Comparison of ENCODE assay signal across 1 cellular context in the genomic region with DNA sequence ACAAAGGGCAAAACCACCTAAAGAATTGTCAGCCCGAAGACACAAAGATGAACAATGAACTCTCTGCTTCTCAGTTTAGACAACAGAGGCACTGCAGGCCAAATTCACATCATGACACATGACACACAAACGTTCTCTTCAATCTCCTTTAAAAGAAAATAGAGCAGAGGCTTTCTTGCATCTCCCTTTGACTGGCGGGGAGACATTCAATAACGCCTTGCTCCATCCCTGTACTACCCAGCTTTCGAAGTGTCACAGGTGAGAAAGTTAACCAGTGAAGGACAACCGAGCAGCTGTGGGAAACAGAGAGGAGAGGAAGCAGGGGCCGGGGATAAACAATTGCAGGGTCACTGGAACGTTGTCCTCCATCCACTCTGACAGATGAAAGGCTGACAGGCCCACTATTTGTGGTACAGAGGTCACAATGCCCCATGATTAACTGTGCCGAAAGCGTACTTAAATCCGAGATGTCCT.
TF ChIP-seq lines count a peak whose summit lies in the region.

No MANE protein-coding gene starts in this region.

TF ChIP-seq in HepG2, 621 proteins besides CTCF, POLR2A, EP300 and RAD21 (continued from another document and continues in another):
- TF ChIP-seq ZNF512B (CRISPR knock-in tag; IDR thresholded peaks at IDR 0.05; ENCODE audit: borderline replicate concordance) (no peak), HOXD1 (CRISPR knock-in tag; IDR thresholded peaks at IDR 0.05) (peak; percentile 6; the same call in 1 of the 2 replicates), KLF12 (CRISPR knock-in tag; IDR thresholded peaks at IDR 0.05; ENCODE audit: borderline replicate concordance) (no peak), ZNF678 (CRISPR knock-in tag; IDR thresholded peaks at IDR 0.05) (no peak), SNAPC2 (CRISPR knock-in tag; IDR thresholded peaks at IDR 0.05) (no peak; the same call in 1 of the 2 replicates), CREM (IDR thresholded peaks at IDR 0.05) (peak; percentile 72; the same call in 1 of the 2 replicates), CREM (CRISPR knock-in tag; IDR thresholded peaks at IDR 0.05) (no peak), ZNF274 (CRISPR knock-in tag; IDR thresholded peaks at IDR 0.05) (no peak), ZNF790 (CRISPR knock-in tag; IDR thresholded peaks at IDR 0.05; ENCODE audit: borderline replicate concordance) (no peak), RFXAP (CRISPR knock-in tag; IDR thresholded peaks at IDR 0.05; ENCODE audit: borderline replicate concordance) (no peak), ZNF792 (CRISPR knock-in tag; IDR thresholded peaks at IDR 0.05) (peak; percentile 39; the same call in 1 of the 2 replicates), NFIB (CRISPR knock-in tag; IDR thresholded peaks at IDR 0.05; ENCODE audit: borderline replicate concordance) (no peak), NFYC (CRISPR knock-in tag; IDR thresholded peaks at IDR 0.05) (no peak), SP5 (CRISPR knock-in tag; IDR thresholded peaks at IDR 0.05; ENCODE audit: borderline replicate concordance, low read depth) (no peak; the same call in 1 of the 2 replicates), PCBP2 (optimal IDR thresholded peaks at IDR 0.05; ENCODE audit: low read depth, low read length, poor library complexity, severe bottlenecking) (no peak), ZNF75D (CRISPR knock-in tag; IDR thresholded peaks at IDR 0.05; ENCODE audit: borderline replicate concordance) (no peak), SNAI1 (CRISPR knock-in tag; IDR thresholded peaks at IDR 0.05; ENCODE audit: borderline replicate concordance) (no peak), ZSCAN5A (CRISPR knock-in tag; IDR thresholded peaks at IDR 0.05; ENCODE audit: borderline replicate concordance) (no peak; the same call in 1 of the 2 replicates), CBX2 (IDR thresholded peaks at IDR 0.05; ENCODE audit: low read depth, low read length) (no peak), CBX2 (CRISPR knock-in tag; IDR thresholded peaks at IDR 0.05; ENCODE audit: low read depth) (no peak), ZNF282 (IDR thresholded peaks at IDR 0.05; ENCODE audit: partially characterized antibody) (no peak), ZNF883 (CRISPR knock-in tag; IDR thresholded peaks at IDR 0.05; ENCODE audit: not compliant biosample characterization) (no peak), PHF5A (CRISPR knock-in tag; IDR thresholded peaks at IDR 0.05; ENCODE audit: low read depth, unreplicated experiment) (no peak), NR0B2 (CRISPR knock-in tag; IDR thresholded peaks at IDR 0.05) (no peak), TOE1 (CRISPR knock-in tag; IDR thresholded peaks at IDR 0.05) (no peak), USF2 (IDR thresholded peaks at IDR 0.05; ENCODE audit: low read depth, low read length) (no peak), USF2 (CRISPR knock-in tag; IDR thresholded peaks at IDR 0.05; ENCODE audit: borderline replicate concordance) (no peak), TSC22D2 (CRISPR knock-in tag; IDR thresholded peaks at IDR 0.05; ENCODE audit: borderline replicate concordance) (no peak), SMAD9 (CRISPR knock-in tag; IDR thresholded peaks at IDR 0.05) (no peak), ZZZ3 (CRISPR knock-in tag; IDR thresholded peaks at IDR 0.05; ENCODE audit: borderline replicate concordance) (no peak), ZNF446 (CRISPR knock-in tag; IDR thresholded peaks at IDR 0.05) (no peak), RORA (CRISPR knock-in tag; IDR thresholded peaks at IDR 0.05) (no peak), SNRNP70 (IDR thresholded peaks at IDR 0.05; ENCODE audit: low read depth, low read length) (no peak), ZNF724P (CRISPR knock-in tag; IDR thresholded peaks at IDR 0.05; ENCODE audit: borderline replicate concordance) (no peak), KDM5A (IDR thresholded peaks at IDR 0.05; ENCODE audit: borderline replicate concordance, low read length) (peak; percentile 53; the same call in 1 of the 2 replicates), TFE3 (CRISPR knock-in tag; IDR thresholded peaks at IDR 0.05) (peak; percentile 90), SOX5 (CRISPR knock-in tag; IDR thresholded peaks at IDR 0.05; ENCODE audit: borderline replicate concordance) (peak; percentile 94), ZNF746 (CRISPR knock-in tag; IDR thresholded peaks at IDR 0.05) (no peak), HNF1B (CRISPR knock-in tag; IDR thresholded peaks at IDR 0.05) (peak; percentile 83), RBM39 (IDR thresholded peaks at IDR 0.05; ENCODE audit: low read depth, low read length, poor library complexity, severe bottlenecking) (no peak), SIX1 (CRISPR knock-in tag; IDR thresholded peaks at IDR 0.05; ENCODE audit: borderline replicate concordance) (no peak), NFKBIZ (CRISPR knock-in tag; IDR thresholded peaks at IDR 0.05) (no peak), ZNF251 (CRISPR knock-in tag; IDR thresholded peaks at IDR 0.05) (no peak), ATF7 (IDR thresholded peaks at IDR 0.05) (no peak), ATF7 (CRISPR knock-in tag; IDR thresholded peaks at IDR 0.05) (peak; percentile 70; the same call in 1 of the 2 replicates), ZFAT (CRISPR knock-in tag; conservative IDR thresholded peaks at IDR 0.05) (no peak)
- TF ChIP-seq, protein P1, sequence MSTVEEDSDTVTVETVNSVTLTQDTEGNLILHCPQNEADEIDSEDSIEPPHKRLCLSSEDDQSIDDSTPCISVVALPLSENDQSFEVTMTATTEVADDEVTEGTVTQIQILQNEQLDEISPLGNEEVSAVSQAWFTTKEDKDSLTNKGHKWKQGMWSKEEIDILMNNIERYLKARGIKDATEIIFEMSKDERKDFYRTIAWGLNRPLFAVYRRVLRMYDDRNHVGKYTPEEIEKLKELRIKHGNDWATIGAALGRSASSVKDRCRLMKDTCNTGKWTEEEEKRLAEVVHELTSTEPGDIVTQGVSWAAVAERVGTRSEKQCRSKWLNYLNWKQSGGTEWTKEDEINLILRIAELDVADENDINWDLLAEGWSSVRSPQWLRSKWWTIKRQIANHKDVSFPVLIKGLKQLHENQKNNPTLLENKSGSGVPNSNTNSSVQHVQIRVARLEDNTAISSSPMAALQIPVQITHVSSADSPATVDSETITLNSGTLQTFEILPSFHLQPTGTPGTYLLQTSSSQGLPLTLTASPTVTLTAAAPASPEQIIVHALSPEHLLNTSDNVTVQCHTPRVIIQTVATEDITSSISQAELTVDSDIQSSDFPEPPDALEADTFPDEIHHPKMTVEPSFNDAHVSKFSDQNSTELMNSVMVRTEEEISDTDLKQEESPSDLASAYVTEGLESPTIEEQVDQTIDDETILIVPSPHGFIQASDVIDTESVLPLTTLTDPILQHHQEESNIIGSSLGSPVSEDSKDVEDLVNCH (CRISPR knock-in tag; IDR thresholded peaks at IDR 0.05) = no peak
- TF ChIP-seq, protein P2, sequence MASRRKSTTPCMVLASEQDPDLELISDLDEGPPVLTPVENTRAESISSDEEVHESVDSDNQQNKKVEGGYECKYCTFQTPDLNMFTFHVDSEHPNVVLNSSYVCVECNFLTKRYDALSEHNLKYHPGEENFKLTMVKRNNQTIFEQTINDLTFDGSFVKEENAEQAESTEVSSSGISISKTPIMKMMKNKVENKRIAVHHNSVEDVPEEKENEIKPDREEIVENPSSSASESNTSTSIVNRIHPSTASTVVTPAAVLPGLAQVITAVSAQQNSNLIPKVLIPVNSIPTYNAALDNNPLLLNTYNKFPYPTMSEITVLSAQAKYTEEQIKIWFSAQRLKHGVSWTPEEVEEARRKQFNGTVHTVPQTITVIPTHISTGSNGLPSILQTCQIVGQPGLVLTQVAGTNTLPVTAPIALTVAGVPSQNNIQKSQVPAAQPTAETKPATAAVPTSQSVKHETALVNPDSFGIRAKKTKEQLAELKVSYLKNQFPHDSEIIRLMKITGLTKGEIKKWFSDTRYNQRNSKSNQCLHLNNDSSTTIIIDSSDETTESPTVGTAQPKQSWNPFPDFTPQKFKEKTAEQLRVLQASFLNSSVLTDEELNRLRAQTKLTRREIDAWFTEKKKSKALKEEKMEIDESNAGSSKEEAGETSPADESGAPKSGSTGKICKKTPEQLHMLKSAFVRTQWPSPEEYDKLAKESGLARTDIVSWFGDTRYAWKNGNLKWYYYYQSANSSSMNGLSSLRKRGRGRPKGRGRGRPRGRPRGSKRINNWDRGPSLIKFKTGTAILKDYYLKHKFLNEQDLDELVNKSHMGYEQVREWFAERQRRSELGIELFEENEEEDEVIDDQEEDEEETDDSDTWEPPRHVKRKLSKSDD (CRISPR knock-in tag; IDR thresholded peaks at IDR 0.05; ENCODE audit: low read depth) = no peak
- TF ChIP-seq, protein P3, sequence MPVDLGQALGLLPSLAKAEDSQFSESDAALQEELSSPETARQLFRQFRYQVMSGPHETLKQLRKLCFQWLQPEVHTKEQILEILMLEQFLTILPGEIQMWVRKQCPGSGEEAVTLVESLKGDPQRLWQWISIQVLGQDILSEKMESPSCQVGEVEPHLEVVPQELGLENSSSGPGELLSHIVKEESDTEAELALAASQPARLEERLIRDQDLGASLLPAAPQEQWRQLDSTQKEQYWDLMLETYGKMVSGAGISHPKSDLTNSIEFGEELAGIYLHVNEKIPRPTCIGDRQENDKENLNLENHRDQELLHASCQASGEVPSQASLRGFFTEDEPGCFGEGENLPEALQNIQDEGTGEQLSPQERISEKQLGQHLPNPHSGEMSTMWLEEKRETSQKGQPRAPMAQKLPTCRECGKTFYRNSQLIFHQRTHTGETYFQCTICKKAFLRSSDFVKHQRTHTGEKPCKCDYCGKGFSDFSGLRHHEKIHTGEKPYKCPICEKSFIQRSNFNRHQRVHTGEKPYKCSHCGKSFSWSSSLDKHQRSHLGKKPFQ (CRISPR knock-in tag; IDR thresholded peaks at IDR 0.05; ENCODE audit: insufficient replicate concordance) = no peak
